Comparison of ENCODE assay signal across 30 cellular contexts in genomic region chr21:31594279-31594678, GRCh38.
DNase-seq lines count a peak whose midpoint lies in the region; ATAC-seq, FAIRE-seq and TF ChIP-seq lines count a peak whose summit lies in the region.
"Had no signal": no experiment of that assay in that cellular context is flagged by ENCODE, and none has a peak within 500 bp of the region (broad histone marks: within the 10 kb centered on the region; RNA-seq: fewer than 3 reads in every experiment).

No MANE protein-coding gene starts in this region.

- H4K20me1 ChIP-seq in K562 (replicated peaks; ENCODE audit: control insufficient read depth, insufficient read depth, low read length) (no peaks in the 10 kb centered on the region), H1 (replicated peaks in 1 of 2; ENCODE audit: control insufficient read depth in 1 of 2, insufficient read depth in 2 of 2, low read length in 2 of 2) (peaks cover 0 to 2% of the 10 kb centered on the region in 2 experiments)
- H4K20me1 ChIP-seq: BLaER1; BLaER1 treated with 17β-estradiol and CSF1 and Interleukin-3, amounts not matched to agents 10 nM and 100 nM had no signal

- 1% methylated on average over 3 of the region's 3 CpGs for WGBS in K562 (ENCODE audit: insufficient coverage, low coverage, missing lambda C conversion rate)
- WGBS in H1 (ENCODE audit: extremely low coverage in 1 of 2, insufficient coverage in 1 of 2, insufficient read length in 1 of 2, insufficient replicate concordance in 2 of 2, low coverage in 1 of 2, low lambda C conversion rate in 2 of 2, missing lambda C conversion rate in 1 of 2), 2 experiments = 88% methylated on average over 3 of the region's 3 CpGs; no CpG with 5 or more reads in 1 of the 2 experiments

- H3K4me3 ChIP-seq in K562 (no peak overlapping the region), H1 (ENCODE audit: extremely low read depth in 1 of 4, insufficient read depth in 2 of 4, low read depth in 3 of 4, low read length in 4 of 4) (no peak overlapping the region)
- H3K4me3 ChIP-seq: A549; BLaER1; BLaER1 treated with 17β-estradiol and CSF1 and Interleukin-3, amounts not matched to agents 10 nM and 100 nM had no signal

- no peak overlapping the region for H3K4me2 ChIP-seq in K562 (ENCODE audit: insufficient read depth, low read length)
- H3K4me2 ChIP-seq in H1 (ENCODE audit: insufficient read depth in 1 of 2, low read depth in 2 of 2, low read length in 2 of 2) = no peak overlapping the region
- H3K4me2 ChIP-seq: A549; BLaER1; BLaER1 treated with 17β-estradiol and CSF1 and Interleukin-3, amounts not matched to agents 10 nM and 100 nM had no signal

- FAIRE-seq in K562 (lab: Jason Lieb, UNC) (no peak), H1 (lab: Jason Lieb, UNC) (no peak)
- FAIRE-seq: A204.1, A549, D721Med had no signal

- intact Hi-C loops in K562 (cut with micrococcal nuclease) = no loop called here

- H3K27me3 ChIP-seq in K562 (ENCODE audit: control insufficient read depth in 2 of 2, insufficient read depth in 2 of 2, low read length in 2 of 2) (peaks cover 28 to 44% of the 10 kb centered on the region in 2 experiments), H1 (replicated peaks in 1 of 4; ENCODE audit: control insufficient read depth in 3 of 4, extremely low read depth in 1 of 4, insufficient read depth in 3 of 4, low read length in 3 of 4) (no peaks in the 10 kb centered on the region)
- H3K27me3 ChIP-seq: BE2C; BLaER1; BLaER1 treated with 17β-estradiol and CSF1 and Interleukin-3, amounts not matched to agents 10 nM and 100 nM had no signal

- H3K23ac ChIP-seq in H1 (ENCODE audit: insufficient read length) = no peak overlapping the region

- in situ Hi-C loops in K562 (cut with MboI) = no loop called here

- TF ChIP-seq RAD21 in K562 (CRISPR knock-in tag; conservative IDR thresholded peaks at IDR 0.05 in 1 of 2, IDR thresholded peaks at IDR 0.05 in 1 of 2) = no peak
- no peak for TF ChIP-seq RAD21 in H1 (IDR thresholded peaks at IDR 0.05 in 1 of 2, conservative IDR thresholded peaks at IDR 0.05 in 1 of 2; ENCODE audit: low read depth in 2 of 2, low read length in 2 of 2)

- H3K79me2 ChIP-seq in K562 (ENCODE audit: control insufficient read depth, insufficient read depth, low read length) (no peaks in the 10 kb centered on the region), H1 (ENCODE audit: control insufficient read depth in 1 of 2, insufficient read depth in 2 of 2, low read length in 2 of 2) (no peaks in the 10 kb centered on the region)

- H2BK12ac ChIP-seq in H1 (ENCODE audit: low read depth, low read length) = no peak overlapping the region

- no peak overlapping the region for H4K91ac ChIP-seq in H1 (replicated peaks; ENCODE audit: insufficient read length, low read length)

- no peak overlapping the region for H2BK5ac ChIP-seq in H1 (ENCODE audit: low read depth, low read length)

- H2AFZ ChIP-seq in K562 (ENCODE audit: low read depth, low read length) (no peak overlapping the region), H1 (ENCODE audit: low read length) (no peak overlapping the region)

- no peak overlapping the region for H3K27ac ChIP-seq in K562 (ENCODE audit: extremely low read depth, low read depth, low read length)
- H3K27ac ChIP-seq in H1 (ENCODE audit: low read depth, low read length) = no peak overlapping the region
- H3K27ac ChIP-seq: 22Rv1; A549; BLaER1; BLaER1 treated with 17β-estradiol and CSF1 and Interleukin-3, amounts not matched to agents 10 nM and 100 nM; C4-2B had no signal

- POLR2A ChIA-PET in K562 (lab: Yijun Ruan, JAX) = interaction anchor here (0.9 kb wide), 1 partner anchor 16 kb away, joined by 3 read pairs; no protein-coding TSS in a partner anchor
- POLR2A ChIA-PET in H1 (lab: Charles Lee; ENCODE audit: partially characterized antibody) = no interaction called here

- H2BK120ac ChIP-seq in H1 (replicated peaks; ENCODE audit: low read depth, low read length) = no peak overlapping the region

- CTCF ChIA-PET in K562 (lab: Yijun Ruan, JAX; ENCODE audit: low intra/inter-chr PET ratio) = no interaction called here
- CTCF ChIA-PET in H1 (lab: Charles Lee; ENCODE audit: partially characterized antibody) = interaction anchor here (0.6 to 0.8 kb wide), 2 partner anchors 13 to 133 kb away, joined by 3 read pairs; no protein-coding TSS in a partner anchor

- no peak overlapping the region for H3K9ac ChIP-seq in K562 (ENCODE audit: insufficient read depth in 1 of 2, low read depth in 2 of 2, low read length in 2 of 2)
- no peak overlapping the region for H3K9ac ChIP-seq in H1 (replicated peaks in 1 of 4; ENCODE audit: extremely low read depth in 1 of 4, low read depth in 3 of 4, low read length in 3 of 4)
- H3K9ac ChIP-seq: BLaER1; BLaER1 treated with 17β-estradiol and CSF1 and Interleukin-3, amounts not matched to agents 10 nM and 100 nM had no signal

- H3K14ac ChIP-seq in H1 (ENCODE audit: insufficient read length) = no peak overlapping the region

- H3K23me2 ChIP-seq in H1 (ENCODE audit: low read depth, low read length) = no peaks in the 10 kb centered on the region

- no peak overlapping the region for H4K5ac ChIP-seq in H1 (ENCODE audit: insufficient read length, low read depth, low read length)

- TF ChIP-seq CTCF in K562 (IDR thresholded peaks at IDR 0.05 in 2 of 3, conservative IDR thresholded peaks at IDR 0.05 in 1 of 3; ENCODE audit: insufficient read depth in 2 of 3, low read depth in 1 of 3, low read length in 3 of 3) = no peak
- TF ChIP-seq CTCF in H1 (IDR thresholded peaks at IDR 0.05; ENCODE audit: control extremely low read depth in 1 of 3, insufficient read depth in 1 of 3, low read depth in 1 of 3, low read length in 3 of 3) = no peak

- TF ChIP-seq EP300 in K562 (IDR thresholded peaks at IDR 0.05; ENCODE audit: low read length) = no peak
- no peak for TF ChIP-seq EP300 in H1 (IDR thresholded peaks at IDR 0.05; ENCODE audit: borderline replicate concordance in 1 of 2, low read depth in 2 of 2, low read length in 2 of 2)

- TF ChIP-seq POLR2A in K562 (conservative IDR thresholded peaks at IDR 0.05) = no peak
- TF ChIP-seq POLR2A in H1 (IDR thresholded peaks at IDR 0.05; ENCODE audit: control extremely low read depth in 1 of 2, low read depth in 2 of 2, low read length in 2 of 2) = no peak

- BruUV-seq in K562 (replicated peaks; lab: Mats Ljungman, UMichigan) = no TSS peak

- no peaks in the 10 kb centered on the region for H3K9me1 ChIP-seq in K562 (ENCODE audit: control insufficient read depth, insufficient read depth, low read length)

- no peak overlapping the region for H4K8ac ChIP-seq in H1 (ENCODE audit: extremely low read depth, insufficient read depth, low read length)

- DNase-seq in K562 (ENCODE audit: extremely low read depth in 1 of 4, low spot score in 3 of 4) = no peak
- no peak for DNase-seq in H1 (ENCODE audit: low read depth in 1 of 2, low spot score in 2 of 2)
- DNase-seq: 8988T; ACHN; AML-193; BE2C; C1 segment of cervical spinal cord; Caco-2; Calu3; CD4-positive, alpha-beta memory T cell; CD4-positive, alpha-beta T cell; CD4-positive, CD25-positive, alpha-beta regulatory T cell; CD8-positive, alpha-beta memory T cell; CD8-positive, alpha-beta T cell; COR-L47; DMS 273 treated with DMSO at 0.1 percent for 48 hours; DMS153; DMS53; DMS79 treated with DMSO at 0.1 percent for 48 hours; DND-41; EL had no signal

- no peak overlapping the region for H2AK5ac ChIP-seq in H1 (ENCODE audit: low read depth, low read length)

- H3K36me3 ChIP-seq in K562 (ENCODE audit: control insufficient read depth, insufficient read depth, low read length) (no peaks in the 10 kb centered on the region), H1 (ENCODE audit: control insufficient read depth in 2 of 4, insufficient read depth in 4 of 4, low read length in 3 of 4) (no peaks in the 10 kb centered on the region)
- H3K36me3 ChIP-seq: BE2C, BLaER1 had no signal

- no peak overlapping the region for H2BK20ac ChIP-seq in H1 (ENCODE audit: low read length)

- H3K4ac ChIP-seq in H1 (replicated peaks; ENCODE audit: insufficient read length, low read depth, low read length) = no peak overlapping the region

- ATAC-seq in K562 (no peak), HG03135 (IDR thresholded peaks at IDR 0.05; ENCODE audit: unreplicated experiment) (no peak), HG03571 (IDR thresholded peaks at IDR 0.05; ENCODE audit: unreplicated experiment) (no peak)
- ATAC-seq: A549; CD8-positive, alpha-beta T cell had no signal

- no peak overlapping the region for H3K18ac ChIP-seq in H1 (ENCODE audit: extremely low read depth, low read length)

- H3K4me1 ChIP-seq in K562 (replicated peaks in 1 of 2; ENCODE audit: control insufficient read depth in 2 of 2, insufficient read depth in 2 of 2, low read length in 2 of 2) (peaks cover 0 to 4% of the 10 kb centered on the region in 2 experiments; a peak in 2 of 5 replicates), H1 (replicated peaks in 1 of 4; ENCODE audit: control insufficient read depth in 3 of 4, insufficient read depth in 4 of 4, low read length in 3 of 4) (no peaks in the 10 kb centered on the region; a peak in 2 of 7 replicates)
- H3K4me1 ChIP-seq: A549, BE2C, Caco-2 had no signal

- no peak overlapping the region for H3K56ac ChIP-seq in H1 (replicated peaks; ENCODE audit: insufficient read length, low read depth, low read length)

- H3K9me3 ChIP-seq in K562 (replicated peaks; ENCODE audit: control insufficient read depth, insufficient read depth, low read depth, low read length) = no peaks in the 10 kb centered on the region
- peaks cover 0 to 4% of the 10 kb centered on the region in 2 experiments; a peak in 1 of 4 replicates for H3K9me3 ChIP-seq in H1 (ENCODE audit: insufficient read depth in 2 of 2, low read depth in 1 of 2, low read length in 1 of 2)
- H3K9me3 ChIP-seq: A549, BE2C, Caco-2 had no signal

- no peak overlapping the region for H2BK15ac ChIP-seq in H1 (ENCODE audit: low read length)

- no peaks in the 10 kb centered on the region for H3K79me1 ChIP-seq in H1 (ENCODE audit: low read depth, low read length)

TF ChIP-seq in H1, 55 proteins besides CTCF, POLR2A, EP300 and RAD21:
- TF ChIP-seq GTF2F1 (IDR thresholded peaks at IDR 0.05; ENCODE audit: borderline replicate concordance, low read depth, low read length) (no peak), KDM1A (IDR thresholded peaks at IDR 0.05; ENCODE audit: borderline replicate concordance, low read length) (peak; percentile 54; the same call in 1 of the 2 replicates)
TF ChIP-seq in H1: peak in this region for 1.

Comparison
In these comparisons a context has a peak if more than half of its experiments do, and no peak if none do; other contexts are left out.
1. Of the 49 proteins assayed by ChIP-seq in both K562 and H1: peak only in K562: none; only in H1: KDM1A; in both: none; in neither: 48.